Comparison of ENCODE assay signal across 10 cellular contexts in the genomic region with DNA sequence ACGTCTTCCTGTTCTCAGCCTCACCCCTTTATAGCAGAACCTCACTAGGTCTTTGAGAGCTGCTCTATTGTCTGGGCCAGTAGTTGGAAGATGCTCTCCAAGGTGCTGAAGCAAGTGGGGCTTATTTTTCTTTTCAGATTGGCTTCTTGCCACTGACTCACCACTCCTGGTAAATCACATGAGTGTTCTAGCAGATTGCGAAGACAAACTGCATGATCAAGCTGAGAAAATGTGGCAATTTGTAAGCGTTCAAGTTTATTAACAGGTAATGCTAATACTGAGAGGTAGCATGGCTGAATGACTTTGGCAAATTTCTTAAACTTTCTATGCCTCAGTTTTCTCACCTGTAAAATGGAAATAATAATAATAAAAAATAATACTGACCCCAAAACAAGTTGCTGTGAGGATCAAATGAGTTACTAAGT. TPM values are rescaled to one million over a fixed set of nuclear protein-coding genes. Genes with fewer than 3 reads are reported as not detected.
DNase-seq lines count a peak whose midpoint lies in the region; ATAC-seq and TF ChIP-seq lines count a peak whose summit lies in the region.
"Had no signal": no experiment of that assay in that cellular context is flagged by ENCODE, and none has a peak within 500 bp of the region (broad histone marks: within the 10 kb centered on the region; RNA-seq: fewer than 3 reads in every experiment).

No MANE protein-coding gene starts in this region.

- H3K27ac ChIP-seq in Karpas-422 (ENCODE audit: low read length), result no peak overlapping the region
- H3K27ac ChIP-seq in liver (ENCODE audit: low read depth in 1 of 2, low read length in 2 of 2), result no peak overlapping the region
- no peak overlapping the region for H3K27ac ChIP-seq in ascending aorta
- H3K27ac ChIP-seq: heart right ventricle, thoracic aorta had no signal

- ATAC-seq in HG03442 (IDR thresholded peaks at IDR 0.05; ENCODE audit: unreplicated experiment), result no peak

- TF ChIP-seq CTCF in astrocyte of the cerebellum (IDR thresholded peaks at IDR 0.05; ENCODE audit: low read depth, low read length, missing control alignments) (no peak), liver (IDR thresholded peaks at IDR 0.05; ENCODE audit: low read depth, low read length, missing input control) (no peak), ascending aorta (IDR thresholded peaks at IDR 0.05) (no peak)

- H3K4me1 ChIP-seq in Karpas-422 (ENCODE audit: low read length), result peaks cover 9% of the 10 kb centered on the region
- H3K4me1 ChIP-seq in liver (ENCODE audit: control insufficient read depth in 4 of 4, insufficient read depth in 4 of 4, low read length in 3 of 4), result no peaks in the 10 kb centered on the region
- H3K4me1 ChIP-seq in ascending aorta, result no peaks in the 10 kb centered on the region
- H3K4me1 ChIP-seq: heart right ventricle had no signal

- H3K27me3 ChIP-seq in Karpas-422 (ENCODE audit: low read length) (no peaks in the 10 kb centered on the region), liver (ENCODE audit: control insufficient read depth in 4 of 4, insufficient read depth in 4 of 4, low read length in 3 of 4) (peaks cover 0 to 21% (median 2%) of the 10 kb centered on the region in 4 donors), ascending aorta (no peaks in the 10 kb centered on the region)

- DNase-seq in EL (peak; percentile 87), Karpas-422 (peak; percentile 84), astrocyte of the cerebellum (ENCODE audit: low read depth) (peak; percentile 92), SKM-1 treated with dmso at 0.1 percent for 144 hours (lab: John Stamatoyannopoulos, UW; ENCODE audit: unreplicated experiment) (no peak), DMS79 treated with DMSO at 0.1 percent for 48 hours (lab: John Stamatoyannopoulos, UW) (no peak), ascending aorta (ENCODE audit: low spot score in 2 of 2) (no peak)

- intact Hi-C loops in ascending aorta (cut with DNase I), result no loop called here

- no peaks in the 10 kb centered on the region; the same call in 1 of the 2 replicates for H4K20me1 ChIP-seq in Karpas-422 (ENCODE audit: insufficient read depth, low read depth, low read length)

- H3K9me3 ChIP-seq in Karpas-422 (ENCODE audit: low read length) (no peaks in the 10 kb centered on the region), liver (ENCODE audit: control insufficient read depth in 4 of 4, low read length in 3 of 4) (no peaks in the 10 kb centered on the region), ascending aorta (no peaks in the 10 kb centered on the region)
- H3K9me3 ChIP-seq: heart right ventricle, thoracic aorta had no signal

- in situ Hi-C loops in astrocyte of the cerebellum (cut with HindIII; ENCODE audit: low sequenced_read_pairs), result loop anchor here (5.0 kb wide), 1 partner anchor 48 kb away; no protein-coding TSS in a partner anchor

- no peak overlapping the region for H2AFZ ChIP-seq in Karpas-422 (ENCODE audit: low read length)

- no peaks in the 10 kb centered on the region for H3K79me2 ChIP-seq in Karpas-422 (ENCODE audit: low read length)

- no peak overlapping the region for H3K4me3 ChIP-seq in Karpas-422 (ENCODE audit: low read length)
- H3K4me3 ChIP-seq in astrocyte of the cerebellum (ENCODE audit: low read depth, low read length), result no peak overlapping the region
- H3K4me3 ChIP-seq in liver (ENCODE audit: low read depth in 1 of 3, low read length in 3 of 3), result no peak overlapping the region
- no peak overlapping the region for H3K4me3 ChIP-seq in ascending aorta
- H3K4me3 ChIP-seq: heart right ventricle, thoracic aorta had no signal

- H3K36me3 ChIP-seq in Karpas-422 (ENCODE audit: insufficient read depth, low read length) (no peaks in the 10 kb centered on the region), liver (ENCODE audit: control insufficient read depth in 4 of 4, insufficient read depth in 3 of 4, low read depth in 1 of 4, low read length in 3 of 4) (no peaks in the 10 kb centered on the region), ascending aorta (no peaks in the 10 kb centered on the region)
- H3K36me3 ChIP-seq: heart right ventricle, thoracic aorta had no signal

- H3K9ac ChIP-seq in Karpas-422 (ENCODE audit: low read length), result no peak overlapping the region
- H3K9ac ChIP-seq in liver (ENCODE audit: low read depth in 1 of 2, low read length in 2 of 2), result no peak overlapping the region

- 30% methylated on average over 3 of the region's 3 CpGs for WGBS in liver

- no peak overlapping the region for H3K4me2 ChIP-seq in Karpas-422 (ENCODE audit: low read depth, low read length, poor library complexity, severe bottlenecking)

- H3K9me2 ChIP-seq in Karpas-422 (replicated peaks; ENCODE audit: insufficient read depth, low read length), result no peaks in the 10 kb centered on the region

- TF ChIP-seq RAD21 in liver (IDR thresholded peaks at IDR 0.05), result no peak

TF ChIP-seq in liver, 16 proteins besides CTCF, POLR2A, EP300 and RAD21:
- no peak for TF ChIP-seq GABPA (IDR thresholded peaks at IDR 0.05 in 1 of 2, conservative IDR thresholded peaks at IDR 0.05 in 1 of 2)
- TF ChIP-seq, protein P1, sequence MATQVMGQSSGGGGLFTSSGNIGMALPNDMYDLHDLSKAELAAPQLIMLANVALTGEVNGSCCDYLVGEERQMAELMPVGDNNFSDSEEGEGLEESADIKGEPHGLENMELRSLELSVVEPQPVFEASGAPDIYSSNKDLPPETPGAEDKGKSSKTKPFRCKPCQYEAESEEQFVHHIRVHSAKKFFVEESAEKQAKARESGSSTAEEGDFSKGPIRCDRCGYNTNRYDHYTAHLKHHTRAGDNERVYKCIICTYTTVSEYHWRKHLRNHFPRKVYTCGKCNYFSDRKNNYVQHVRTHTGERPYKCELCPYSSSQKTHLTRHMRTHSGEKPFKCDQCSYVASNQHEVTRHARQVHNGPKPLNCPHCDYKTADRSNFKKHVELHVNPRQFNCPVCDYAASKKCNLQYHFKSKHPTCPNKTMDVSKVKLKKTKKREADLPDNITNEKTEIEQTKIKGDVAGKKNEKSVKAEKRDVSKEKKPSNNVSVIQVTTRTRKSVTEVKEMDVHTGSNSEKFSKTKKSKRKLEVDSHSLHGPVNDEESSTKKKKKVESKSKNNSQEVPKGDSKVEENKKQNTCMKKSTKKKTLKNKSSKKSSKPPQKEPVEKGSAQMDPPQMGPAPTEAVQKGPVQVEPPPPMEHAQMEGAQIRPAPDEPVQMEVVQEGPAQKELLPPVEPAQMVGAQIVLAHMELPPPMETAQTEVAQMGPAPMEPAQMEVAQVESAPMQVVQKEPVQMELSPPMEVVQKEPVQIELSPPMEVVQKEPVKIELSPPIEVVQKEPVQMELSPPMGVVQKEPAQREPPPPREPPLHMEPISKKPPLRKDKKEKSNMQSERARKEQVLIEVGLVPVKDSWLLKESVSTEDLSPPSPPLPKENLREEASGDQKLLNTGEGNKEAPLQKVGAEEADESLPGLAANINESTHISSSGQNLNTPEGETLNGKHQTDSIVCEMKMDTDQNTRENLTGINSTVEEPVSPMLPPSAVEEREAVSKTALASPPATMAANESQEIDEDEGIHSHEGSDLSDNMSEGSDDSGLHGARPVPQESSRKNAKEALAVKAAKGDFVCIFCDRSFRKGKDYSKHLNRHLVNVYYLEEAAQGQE (IDR thresholded peaks at IDR 0.05), result peak; percentile 99

RNA-seq across cellular contexts. Expression of gene CACNG2, which starts 59.2 kb away (rescaled TPM):
- not detected in 2 replicates for total RNA-seq in Karpas-422 (2014; rRNA removed; shearing (Covaris generic); ENCODE audit: low replicate concordance)
- total RNA-seq in liver, result under 1 TPM in 1 of 2 donors, not detected in 1; 0.14 TPM
- polyA plus RNA-seq in liver, result not detected
- not detected for total RNA-seq in ascending aorta
- total RNA-seq: heart right ventricle, thoracic aorta had no signal
- polyA plus RNA-seq: heart right ventricle had no signal

Comparison
In these comparisons a context has a peak if more than half of its experiments do, and no peak if none do; other contexts are left out.
1. DNase-seq: peak in EL (single experiment), Karpas-422 (single experiment) and astrocyte of the cerebellum (single experiment); none in SKM-1 treated with dmso at 0.1 percent for 144 hours (single experiment), DMS79 treated with DMSO at 0.1 percent for 48 hours (single experiment) and ascending aorta (0 of 2).